Comparison of ENCODE assay signal across 8 cellular contexts in genomic region chr4:41909136-41909535, GRCh38. TPM values are rescaled to one million over a fixed set of nuclear protein-coding genes. Genes with fewer than 3 reads are reported as not detected.
DNase-seq lines count a peak whose midpoint lies in the region; ATAC-seq, FAIRE-seq and TF ChIP-seq lines count a peak whose summit lies in the region.
"Not testable (repeated sequence)": the region's sequence is repeated elsewhere in the genome, so short reads cannot be mapped to it uniquely, and the experiment has no call there.

No MANE protein-coding gene starts in this region.

- POLR2A ChIA-PET in PC-9 (lab: Charles Lee; ENCODE audit: unreplicated experiment), result interaction anchor here (0.6 kb wide), 1 partner anchor 650 kb away, joined by 4 read pairs; no protein-coding TSS in a partner anchor
- POLR2A ChIA-PET in HepG2 (lab: Yijun Ruan, JAX), result interaction anchor here (1.1 to 1.6 kb wide), 2 partner anchors 19 to 26 kb away, joined by 3 to 11 read pairs; partner anchors contain the start of gene TMEM33

- TF ChIP-seq RAD21 in HepG2 (CRISPR knock-in tag; IDR thresholded peaks at IDR 0.05), result not testable (repeated sequence)

- peak; percentile 66 for FAIRE-seq in HepG2 (lab: Jason Lieb, UNC)

- not testable (repeated sequence) for H3K9me2 ChIP-seq in PC-9 (ENCODE audit: insufficient read depth); hepatocyte (replicated peaks; ENCODE audit: insufficient read depth)

- in situ Hi-C loops in HepG2 (cut with HindIII; ENCODE audit: extremely low pct_ligation_motif_present, low pct_unique_long_range_greater_than_20kb), result not testable (repeated sequence)

- not testable (repeated sequence) for H3K79me2 ChIP-seq in PC-9 (ENCODE audit: low read depth); hepatocyte; HepG2 (ENCODE audit: insufficient read depth, low read length)

- DNase-seq in COLO668 (lab: John Stamatoyannopoulos, UW; ENCODE audit: unreplicated experiment) (peak; percentile 38), ELF-1 (ENCODE audit: low read depth, low spot score) (peak; percentile 78), HT-29 (ENCODE audit: low spot score) (peak; percentile 38), PC-9 (peak in 1 of 2 experiments; percentile 32), choroid plexus epithelial cell (ENCODE audit: low read depth) (peak; percentile 43), hepatocyte (ENCODE audit: low spot score) (peak; percentile 28), HepG2 (ENCODE audit: low spot score) (peak; percentile 55), renal cortical epithelial cell (ENCODE audit: low read depth) (peak; percentile 39)

- TF ChIP-seq EP300 in HepG2 (IDR thresholded peaks at IDR 0.05; ENCODE audit: low read depth in 2 of 2, low read length in 2 of 2), result not testable (repeated sequence)
- TF ChIP-seq EP300 in HepG2 (CRISPR knock-in tag; IDR thresholded peaks at IDR 0.05; ENCODE audit: borderline replicate concordance), result peak; percentile 25; the same call in 1 of the 2 replicates

- not testable (repeated sequence) for H4K20me1 ChIP-seq in PC-9 (ENCODE audit: insufficient read depth); hepatocyte (ENCODE audit: insufficient read depth, poor library complexity, severe bottlenecking); HepG2 (ENCODE audit: insufficient read depth, low read length)

- H3K27me3 ChIP-seq in PC-9 (ENCODE audit: insufficient read depth, low read depth); hepatocyte; HepG2 (ENCODE audit: control insufficient read depth in 1 of 2, insufficient read depth in 2 of 2, low read length in 2 of 2): not testable (repeated sequence)

- intact Hi-C loops in PC-9 (cut with micrococcal nuclease; ENCODE audit: unreplicated experiment); HepG2 (cut with micrococcal nuclease; ENCODE audit: unreplicated experiment): not testable (repeated sequence)

- H3K4me3 ChIP-seq in PC-9; choroid plexus epithelial cell (ENCODE audit: low read depth, low read length); hepatocyte; HepG2 (replicated peaks in 1 of 3; ENCODE audit: insufficient read depth in 1 of 3, low read depth in 2 of 3, low read length in 3 of 3): not testable (repeated sequence)

- H3K4me1 ChIP-seq in PC-9 (replicated peaks; ENCODE audit: insufficient read depth), result peaks cover 21% of the 10 kb centered on the region
- H3K4me1 ChIP-seq in hepatocyte (ENCODE audit: insufficient read depth), result not testable (repeated sequence)
- H3K4me1 ChIP-seq in HepG2 (ENCODE audit: insufficient read depth, low read length), result peaks cover 14% of the 10 kb centered on the region

- H3K36me3 ChIP-seq in PC-9 (ENCODE audit: low read depth); hepatocyte (replicated peaks; ENCODE audit: insufficient read depth, low read depth); HepG2 (replicated peaks in 1 of 2; ENCODE audit: control insufficient read depth in 1 of 2, insufficient read depth in 2 of 2, low read length in 2 of 2): not testable (repeated sequence)

- not testable (repeated sequence) for H3K27ac ChIP-seq in PC-9; hepatocyte; HepG2 (ENCODE audit: extremely low read length, insufficient read depth, low read length)

- TF ChIP-seq CTCF in PC-9 (conservative IDR thresholded peaks at IDR 0.05); choroid plexus epithelial cell (conservative IDR thresholded peaks at IDR 0.05; ENCODE audit: low read depth, low read length); hepatocyte (IDR thresholded peaks at IDR 0.05; ENCODE audit: poor library complexity); HepG2 (CRISPR knock-in tag; IDR thresholded peaks at IDR 0.05): not testable (repeated sequence)

- H3K4me2 ChIP-seq in PC-9 (peak overlapping the region; percentile 57), HepG2 (ENCODE audit: low read depth, low read length) (peak overlapping the region; percentile 65)
- H3K4me2 ChIP-seq in hepatocyte, result not testable (repeated sequence)

- H3K9me3 ChIP-seq in PC-9 (ENCODE audit: insufficient read depth, low read depth); hepatocyte (ENCODE audit: low read depth); HepG2 (ENCODE audit: low read length): not testable (repeated sequence)

- H3F3A ChIP-seq in PC-9 (ENCODE audit: insufficient read depth, low read depth), result not testable (repeated sequence)

- BruUV-seq in PC-9 (replicated peaks; lab: Mats Ljungman, UMichigan); HepG2 (replicated peaks; lab: Mats Ljungman, UMichigan): not testable (repeated sequence)

- ATAC-seq in HepG2, result peak; percentile 67

- not testable (repeated sequence) for H3K9ac ChIP-seq in HepG2 (ENCODE audit: insufficient read depth, low read depth, low read length)

- not testable (repeated sequence) for TF ChIP-seq POLR2A in HepG2 (IDR thresholded peaks at IDR 0.05; ENCODE audit: insufficient read depth in 1 of 2, low read depth in 2 of 2, low read length in 2 of 2)

- 0% methylated on average over 1 of the region's 1 CpG for WGBS in hepatocyte (ENCODE audit: low lambda C conversion rate, missing lambda C conversion rate)
- no CpG with 5 or more reads among the region's 1 CpG for WGBS in HepG2 (ENCODE audit: low lambda C conversion rate)

- CTCF ChIA-PET in PC-9 (lab: Charles Lee); HepG2 (lab: Yijun Ruan, JAX; ENCODE audit: low intra/inter-chr PET ratio, low total read pairs): not testable (repeated sequence)

- H2AFZ ChIP-seq in PC-9, result peak overlapping the region; percentile 16; the same call in 1 of the 2 replicates
- H2AFZ ChIP-seq in hepatocyte; HepG2 (ENCODE audit: low read length): not testable (repeated sequence)

TF ChIP-seq in HepG2, 621 proteins besides CTCF, POLR2A, EP300 and RAD21 (continues in another document):
- peak; percentile 27; the same call in 1 of the 2 replicates for TF ChIP-seq RXRA (CRISPR knock-in tag; IDR thresholded peaks at IDR 0.05)
- TF ChIP-seq HDAC1 (CRISPR knock-in tag; IDR thresholded peaks at IDR 0.05), result 0 out of 2 replicates have a peak, but pooled peaks have one; percentile 9
- 0 out of 2 replicates have a peak, but pooled peaks have one; percentile 11 for TF ChIP-seq MYC (CRISPR knock-in tag; IDR thresholded peaks at IDR 0.05; ENCODE audit: borderline replicate concordance)
- peak; percentile 88 for TF ChIP-seq NR2F6 (IDR thresholded peaks at IDR 0.05)
- peak; percentile 94 for TF ChIP-seq NR2F6 (CRISPR knock-in tag; IDR thresholded peaks at IDR 0.05)
- TF ChIP-seq ZMYM4 (CRISPR knock-in tag; IDR thresholded peaks at IDR 0.05), result peak; percentile 24; the same call in 1 of the 2 replicates
- peak; percentile 51; the same call in 1 of the 2 replicates for TF ChIP-seq GATAD2A (CRISPR knock-in tag; IDR thresholded peaks at IDR 0.05)
- TF ChIP-seq FOXA1 (IDR thresholded peaks at IDR 0.05), result not testable (repeated sequence)
- TF ChIP-seq FOXA1 (CRISPR knock-in tag; IDR thresholded peaks at IDR 0.05), result peak; percentile 64

RNA-seq across cellular contexts. Expression of gene TMEM33, which starts 26.1 kb away (rescaled TPM):
- 100 and 119 TPM in 2 replicates for total RNA-seq in HT-29 (2014; rRNA removed; shearing (Covaris generic))
- total RNA-seq in PC-9 (2021), result 62.3 and 65.0 TPM in 2 replicates
- total RNA-seq in hepatocyte, result 77.6 and 83.9 TPM in 2 replicates
- 27.8 and 38.3 TPM in 2 replicates for polyA plus RNA-seq in hepatocyte
- total RNA-seq in HepG2 (2016; rRNA removed; fragmentation: Illumina TruSeq; extraction: Trizol), result 51.6 and 66.6 TPM in 2 replicates
- 6.1 and 7.9 TPM in 2 replicates for total RNA-seq in HepG2 (2016; cell fraction: cytosol; rRNA removed; fragmentation: Illumina TruSeq; extraction: Trizol; ENCODE audit: low read depth)
- total RNA-seq in HepG2 (2016; cell fraction: insoluble cytoplasmic fraction; rRNA removed; fragmentation: Illumina TruSeq; extraction: Trizol), result 53.3 and 58.7 TPM in 2 replicates
- 17.7 and 20.2 TPM in 2 replicates for total RNA-seq in HepG2 (2016; cell fraction: membrane; rRNA removed; fragmentation: Illumina TruSeq; extraction: Trizol)
- 56.2 and 69.6 TPM in 2 replicates for total RNA-seq in HepG2 (2016; cell fraction: nucleus; rRNA removed; fragmentation: Illumina TruSeq; extraction: Trizol)
- 36.1 and 40.1 TPM in 2 replicates for polyA plus RNA-seq in HepG2 (2011; rRNA removed)
- polyA plus RNA-seq in HepG2 (2011; cell fraction: cytosol; rRNA removed), result 24.4 and 32.3 TPM in 2 replicates
- 9.6 and 12.2 TPM in 2 replicates for polyA plus RNA-seq in HepG2 (2011; cell fraction: nucleus; rRNA removed)
- polyA plus RNA-seq in HepG2 (2012), result 20.5 and 27.5 TPM in 2 replicates
- polyA plus RNA-seq in HepG2 (2016; cell fraction: cytosol; fragmentation: Illumina TruSeq; extraction: Trizol; ENCODE audit: low read depth), result 7.0 and 7.2 TPM in 2 replicates
- 34.2 and 35.6 TPM in 2 replicates for polyA plus RNA-seq in HepG2 (2016; cell fraction: insoluble cytoplasmic fraction; fragmentation: Illumina TruSeq; extraction: Trizol; ENCODE audit: low read depth)
- polyA plus RNA-seq in HepG2 (2016; cell fraction: membrane; fragmentation: Illumina TruSeq; extraction: Trizol; ENCODE audit: low read depth), result 12.0 and 13.3 TPM in 2 replicates
- 54.9 and 61.4 TPM in 2 replicates for polyA plus RNA-seq in HepG2 (2016; cell fraction: nucleus; fragmentation: Illumina TruSeq; extraction: Trizol; ENCODE audit: insufficient read depth, low read depth)
- polyA minus RNA-seq in HepG2 (2011; rRNA and poly(A)+ RNA removed; ENCODE audit: low replicate concordance), result 182 and 425 TPM in 2 replicates
- 46.3 and 60.5 TPM in 2 replicates for polyA minus RNA-seq in HepG2 (2011; cell fraction: cytosol; rRNA and poly(A)+ RNA removed)
- polyA minus RNA-seq in HepG2 (2011; cell fraction: nucleus; rRNA and poly(A)+ RNA removed), result 35.8 and 42.9 TPM in 2 replicates
- 60.9 and 95.3 TPM in 2 replicates for total RNA-seq in renal cortical epithelial cell
